ENCODE assay signal across 1 cellular context in the genomic region with DNA sequence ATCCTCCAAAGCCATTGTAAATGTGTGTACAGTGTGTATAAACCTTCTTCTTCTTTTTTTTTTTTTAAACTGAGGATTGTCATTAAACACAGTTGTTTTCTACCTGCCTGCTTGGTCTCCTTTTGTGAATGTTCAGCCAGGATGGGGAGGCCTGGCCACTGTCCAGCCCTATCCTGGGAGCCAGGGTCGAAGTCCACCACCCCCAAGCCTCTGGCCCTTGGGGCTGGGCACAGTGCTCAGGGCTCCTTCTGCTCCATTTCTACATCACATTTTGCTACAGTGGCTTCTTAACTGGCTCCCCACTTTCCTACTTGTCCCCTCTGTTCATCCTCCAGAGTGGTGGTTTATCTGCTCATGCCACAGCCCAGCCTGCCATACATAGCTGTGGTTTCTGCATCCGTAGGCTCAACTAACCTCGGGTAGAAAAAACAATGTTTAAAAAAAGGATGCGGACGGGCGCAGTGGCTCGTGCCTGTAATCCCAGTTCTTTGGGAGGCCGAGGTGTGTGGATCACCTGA.
TF ChIP-seq lines count a peak whose summit lies in the region.

No MANE protein-coding gene starts in this region.

TF ChIP-seq in HepG2, 621 proteins besides CTCF, POLR2A, EP300 and RAD21 (continued from another document and continues in another):
- TF ChIP-seq, protein P1, sequence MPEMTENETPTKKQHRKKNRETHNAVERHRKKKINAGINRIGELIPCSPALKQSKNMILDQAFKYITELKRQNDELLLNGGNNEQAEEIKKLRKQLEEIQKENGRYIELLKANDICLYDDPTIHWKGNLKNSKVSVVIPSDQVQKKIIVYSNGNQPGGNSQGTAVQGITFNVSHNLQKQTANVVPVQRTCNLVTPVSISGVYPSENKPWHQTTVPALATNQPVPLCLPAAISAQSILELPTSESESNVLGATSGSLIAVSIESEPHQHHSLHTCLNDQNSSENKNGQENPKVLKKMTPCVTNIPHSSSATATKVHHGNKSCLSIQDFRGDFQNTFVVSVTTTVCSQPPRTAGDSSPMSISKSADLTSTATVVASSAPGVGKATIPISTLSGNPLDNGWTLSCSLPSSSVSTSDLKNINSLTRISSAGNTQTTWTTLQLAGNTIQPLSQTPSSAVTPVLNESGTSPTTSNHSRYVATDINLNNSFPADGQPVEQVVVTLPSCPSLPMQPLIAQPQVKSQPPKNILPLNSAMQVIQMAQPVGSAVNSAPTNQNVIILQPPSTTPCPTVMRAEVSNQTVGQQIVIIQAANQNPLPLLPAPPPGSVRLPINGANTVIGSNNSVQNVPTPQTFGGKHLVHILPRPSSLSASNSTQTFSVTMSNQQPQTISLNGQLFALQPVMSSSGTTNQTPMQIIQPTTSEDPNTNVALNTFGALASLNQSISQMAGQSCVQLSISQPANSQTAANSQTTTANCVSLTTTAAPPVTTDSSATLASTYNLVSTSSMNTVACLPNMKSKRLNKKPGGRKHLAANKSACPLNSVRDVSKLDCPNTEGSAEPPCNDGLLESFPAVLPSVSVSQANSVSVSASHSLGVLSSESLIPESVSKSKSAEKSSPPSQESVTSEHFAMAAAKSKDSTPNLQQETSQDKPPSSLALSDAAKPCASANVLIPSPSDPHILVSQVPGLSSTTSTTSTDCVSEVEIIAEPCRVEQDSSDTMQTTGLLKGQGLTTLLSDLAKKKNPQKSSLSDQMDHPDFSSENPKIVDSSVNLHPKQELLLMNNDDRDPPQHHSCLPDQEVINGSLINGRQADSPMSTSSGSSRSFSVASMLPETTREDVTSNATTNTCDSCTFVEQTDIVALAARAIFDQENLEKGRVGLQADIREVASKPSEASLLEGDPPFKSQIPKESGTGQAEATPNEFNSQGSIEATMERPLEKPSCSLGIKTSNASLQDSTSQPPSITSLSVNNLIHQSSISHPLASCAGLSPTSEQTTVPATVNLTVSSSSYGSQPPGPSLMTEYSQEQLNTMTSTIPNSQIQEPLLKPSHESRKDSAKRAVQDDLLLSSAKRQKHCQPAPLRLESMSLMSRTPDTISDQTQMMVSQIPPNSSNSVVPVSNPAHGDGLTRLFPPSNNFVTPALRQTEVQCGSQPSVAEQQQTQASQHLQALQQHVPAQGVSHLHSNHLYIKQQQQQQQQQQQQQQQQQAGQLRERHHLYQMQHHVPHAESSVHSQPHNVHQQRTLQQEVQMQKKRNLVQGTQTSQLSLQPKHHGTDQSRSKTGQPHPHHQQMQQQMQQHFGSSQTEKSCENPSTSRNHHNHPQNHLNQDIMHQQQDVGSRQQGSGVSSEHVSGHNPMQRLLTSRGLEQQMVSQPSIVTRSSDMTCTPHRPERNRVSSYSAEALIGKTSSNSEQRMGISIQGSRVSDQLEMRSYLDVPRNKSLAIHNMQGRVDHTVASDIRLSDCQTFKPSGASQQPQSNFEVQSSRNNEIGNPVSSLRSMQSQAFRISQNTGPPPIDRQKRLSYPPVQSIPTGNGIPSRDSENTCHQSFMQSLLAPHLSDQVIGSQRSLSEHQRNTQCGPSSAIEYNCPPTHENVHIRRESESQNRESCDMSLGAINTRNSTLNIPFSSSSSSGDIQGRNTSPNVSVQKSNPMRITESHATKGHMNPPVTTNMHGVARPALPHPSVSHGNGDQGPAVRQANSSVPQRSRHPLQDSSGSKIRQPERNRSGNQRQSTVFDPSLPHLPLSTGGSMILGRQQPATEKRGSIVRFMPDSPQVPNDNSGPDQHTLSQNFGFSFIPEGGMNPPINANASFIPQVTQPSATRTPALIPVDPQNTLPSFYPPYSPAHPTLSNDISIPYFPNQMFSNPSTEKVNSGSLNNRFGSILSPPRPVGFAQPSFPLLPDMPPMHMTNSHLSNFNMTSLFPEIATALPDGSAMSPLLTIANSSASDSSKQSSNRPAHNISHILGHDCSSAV (CRISPR knock-in tag; IDR thresholded peaks at IDR 0.05; ENCODE audit: borderline replicate concordance), result no peak
- TF ChIP-seq FOXA3 (CRISPR knock-in tag; IDR thresholded peaks at IDR 0.05) (0 out of 2 replicates have a peak, but pooled peaks have one; percentile 22), SOX5 (CRISPR knock-in tag; IDR thresholded peaks at IDR 0.05; ENCODE audit: borderline replicate concordance) (peak; percentile 30), ARID4A (CRISPR knock-in tag; IDR thresholded peaks at IDR 0.05; ENCODE audit: borderline replicate concordance) (no peak), ZEB1 (IDR thresholded peaks at IDR 0.05; ENCODE audit: insufficient replicate concordance, low read depth) (no peak), KDM2A (CRISPR knock-in tag; IDR thresholded peaks at IDR 0.05; ENCODE audit: borderline replicate concordance, low read depth) (0 out of 2 replicates have a peak, but pooled peaks have one; percentile 49), ZNF362 (CRISPR knock-in tag; IDR thresholded peaks at IDR 0.05; ENCODE audit: borderline replicate concordance) (peak; percentile 58; the same call in 1 of the 2 replicates), ZNF17 (CRISPR knock-in tag; IDR thresholded peaks at IDR 0.05) (no peak), NFKB2 (CRISPR knock-in tag; IDR thresholded peaks at IDR 0.05; ENCODE audit: borderline replicate concordance) (peak; percentile 49; the same call in 1 of the 2 replicates), RCOR2 (CRISPR knock-in tag; IDR thresholded peaks at IDR 0.05) (0 out of 2 replicates have a peak, but pooled peaks have one; percentile 37), ZNF12 (CRISPR knock-in tag; IDR thresholded peaks at IDR 0.05) (no peak), ZNF207 (IDR thresholded peaks at IDR 0.05; ENCODE audit: borderline replicate concordance) (no peak), HNF1B (CRISPR knock-in tag; IDR thresholded peaks at IDR 0.05) (no peak), ZNF691 (CRISPR knock-in tag; IDR thresholded peaks at IDR 0.05; ENCODE audit: borderline replicate concordance, low read depth) (peak; percentile 94), ASH2L (IDR thresholded peaks at IDR 0.05; ENCODE audit: insufficient read length, low read depth, low read length) (no peak), GTF3A (CRISPR knock-in tag; conservative IDR thresholded peaks at IDR 0.05) (no peak), ZNF879 (CRISPR knock-in tag; IDR thresholded peaks at IDR 0.05) (no peak), CERS6 (CRISPR knock-in tag; IDR thresholded peaks at IDR 0.05) (no peak), FOXM1 (CRISPR knock-in tag; IDR thresholded peaks at IDR 0.05) (no peak), ZNF563 (CRISPR knock-in tag; IDR thresholded peaks at IDR 0.05) (no peak), YEATS2 (CRISPR knock-in tag; IDR thresholded peaks at IDR 0.05; ENCODE audit: borderline replicate concordance) (no peak), JUND (CRISPR knock-in tag; IDR thresholded peaks at IDR 0.05) (no peak), KMT2A (CRISPR knock-in tag; IDR thresholded peaks at IDR 0.05) (no peak), ZGPAT (CRISPR knock-in tag; IDR thresholded peaks at IDR 0.05) (0 out of 2 replicates have a peak, but pooled peaks have one; percentile 45)
- TF ChIP-seq, protein P2, sequence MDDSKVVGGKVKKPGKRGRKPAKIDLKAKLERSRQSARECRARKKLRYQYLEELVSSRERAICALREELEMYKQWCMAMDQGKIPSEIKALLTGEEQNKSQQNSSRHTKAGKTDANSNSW (CRISPR knock-in tag; IDR thresholded peaks at IDR 0.05; ENCODE audit: borderline replicate concordance), result 0 out of 2 replicates have a peak, but pooled peaks have one; percentile 9
- TF ChIP-seq, protein P3, sequence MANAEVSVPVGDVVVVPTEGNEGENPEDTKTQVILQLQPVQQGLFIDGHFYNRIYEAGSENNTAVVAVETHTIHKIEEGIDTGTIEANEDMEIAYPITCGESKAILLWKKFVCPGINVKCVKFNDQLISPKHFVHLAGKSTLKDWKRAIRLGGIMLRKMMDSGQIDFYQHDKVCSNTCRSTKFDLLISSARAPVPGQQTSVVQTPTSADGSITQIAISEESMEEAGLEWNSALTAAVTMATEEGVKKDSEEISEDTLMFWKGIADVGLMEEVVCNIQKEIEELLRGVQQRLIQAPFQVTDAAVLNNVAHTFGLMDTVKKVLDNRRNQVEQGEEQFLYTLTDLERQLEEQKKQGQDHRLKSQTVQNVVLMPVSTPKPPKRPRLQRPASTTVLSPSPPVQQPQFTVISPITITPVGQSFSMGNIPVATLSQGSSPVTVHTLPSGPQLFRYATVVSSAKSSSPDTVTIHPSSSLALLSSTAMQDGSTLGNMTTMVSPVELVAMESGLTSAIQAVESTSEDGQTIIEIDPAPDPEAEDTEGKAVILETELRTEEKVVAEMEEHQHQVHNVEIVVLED (CRISPR knock-in tag; IDR thresholded peaks at IDR 0.05; ENCODE audit: borderline replicate concordance), result peak; percentile 36; the same call in 1 of the 2 replicates
